Comparison of ENCODE assay signal across 26 cellular contexts in the genomic region with DNA sequence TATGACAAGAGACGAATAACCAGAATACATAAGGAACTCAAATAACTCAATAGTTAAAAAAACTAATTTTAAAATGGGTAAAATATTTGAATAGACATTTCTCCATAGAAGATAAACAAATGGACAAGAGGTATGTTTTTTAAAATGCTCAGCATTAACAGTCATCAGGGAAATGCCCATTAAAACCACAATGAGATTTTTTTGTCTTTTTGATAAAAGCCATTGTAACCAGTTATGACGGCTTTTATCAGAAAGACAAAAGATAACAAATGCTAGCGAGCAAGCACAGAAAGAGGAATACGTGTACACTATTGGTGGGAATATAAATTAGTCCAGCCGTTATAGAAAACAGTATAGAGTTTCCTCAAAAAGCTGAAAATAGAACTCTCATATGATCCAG.
DNase-seq lines count a peak whose midpoint lies in the region; ATAC-seq, FAIRE-seq and TF ChIP-seq lines count a peak whose summit lies in the region.
"Had no signal": no experiment of that assay in that cellular context is flagged by ENCODE, and none has a peak within 500 bp of the region (broad histone marks: within the 10 kb centered on the region; RNA-seq: fewer than 3 reads in every experiment).

No MANE protein-coding gene starts in this region.

- H2BK120ac ChIP-seq in mesenchymal stem cell (ENCODE audit: low read depth, low read length), result no peak overlapping the region

- H3K4me1 Mint-ChIP-seq in astrocyte (ENCODE audit: low read depth, unreplicated experiment), result peaks cover 7% of the 10 kb centered on the region
- H3K4me1 Mint-ChIP-seq: CD14-positive monocyte; CD4-positive, alpha-beta memory T cell; CD4-positive, CD25-positive, alpha-beta regulatory T cell; CD8-positive, alpha-beta memory T cell had no signal

- no peak overlapping the region for H4K91ac ChIP-seq in mesenchymal stem cell (ENCODE audit: low read length)

- H3K27ac Mint-ChIP-seq in astrocyte (ENCODE audit: unreplicated experiment), result no peak overlapping the region
- H3K27ac Mint-ChIP-seq: CD14-positive monocyte; CD4-positive, alpha-beta memory T cell; CD4-positive, CD25-positive, alpha-beta regulatory T cell; CD8-positive, alpha-beta memory T cell had no signal

- H3K23ac ChIP-seq in mesenchymal stem cell (ENCODE audit: low read length in 2 of 2), result no peak overlapping the region

- H2BK5ac ChIP-seq in mesenchymal stem cell (ENCODE audit: low read depth, low read length, poor library complexity, severe bottlenecking), result no peak overlapping the region

- H3K27me3 Mint-ChIP-seq in astrocyte (ENCODE audit: low read depth, unreplicated experiment), result no peaks in the 10 kb centered on the region
- H3K27me3 Mint-ChIP-seq: CD4-positive, alpha-beta memory T cell; CD4-positive, CD25-positive, alpha-beta regulatory T cell; CD8-positive, alpha-beta memory T cell had no signal

- no peak for FAIRE-seq in astrocyte (lab: Jason Lieb, UNC)
- FAIRE-seq: A204.1, GM12891, GM19239 had no signal

- H2AK5ac ChIP-seq in mesenchymal stem cell (ENCODE audit: low read length, severe bottlenecking), result no peak overlapping the region

- H3K9me3 Mint-ChIP-seq in astrocyte (ENCODE audit: unreplicated experiment), result peaks cover 1% of the 10 kb centered on the region

- no peak overlapping the region for H2BK12ac ChIP-seq in mesenchymal stem cell (ENCODE audit: low read length in 2 of 2)

- no peak overlapping the region for H3K4me2 ChIP-seq in astrocyte (ENCODE audit: low read length)
- H3K4me2 ChIP-seq in mesenchymal stem cell (ENCODE audit: low read length, poor library complexity, severe bottlenecking), result no peak overlapping the region
- H3K4me2 ChIP-seq: BLaER1 had no signal

- DNase-seq in astrocyte (ENCODE audit: low read depth), result peak; percentile 9
- DNase-seq in mesenchymal stem cell, result peak; percentile 16
- no peak for DNase-seq in cerebellar nuclear complex (lab: John Stamatoyannopoulos, UW)
- no peak for DNase-seq in NCI-H2227 treated with DMSO at 0.1 percent for 48 hours (lab: John Stamatoyannopoulos, UW)
- DNase-seq: 8988T; ACHN; BE2C; C1 segment of cervical spinal cord; CD4-positive, alpha-beta memory T cell; CD4-positive, CD25-positive, alpha-beta regulatory T cell; CD8-positive, alpha-beta memory T cell; COR-L47; DMS 273 treated with DMSO at 0.1 percent for 48 hours; DMS153; DMS53; DMS79; DND-41; EL; GDM1 had no signal

- H2AFZ ChIP-seq in astrocyte (ENCODE audit: low read depth, low read length), result no peak overlapping the region
- H2AFZ ChIP-seq in mesenchymal stem cell (ENCODE audit: low read depth, low read length), result no peak overlapping the region

- H3K14ac ChIP-seq in mesenchymal stem cell (ENCODE audit: low read length in 2 of 2), result no peak overlapping the region

- no peak overlapping the region for H3K27ac ChIP-seq in astrocyte (ENCODE audit: low read depth, low read length)
- H3K27ac ChIP-seq in mesenchymal stem cell (ENCODE audit: low read length, poor library complexity, severe bottlenecking), result no peak overlapping the region
- H3K27ac ChIP-seq: BLaER1 had no signal

- no peak overlapping the region for H4K8ac ChIP-seq in mesenchymal stem cell (ENCODE audit: low read length)

- no peaks in the 10 kb centered on the region for H4K20me1 ChIP-seq in astrocyte (ENCODE audit: insufficient read depth, low read length)
- H4K20me1 ChIP-seq: BLaER1 had no signal

- no peak overlapping the region for H2BK15ac ChIP-seq in mesenchymal stem cell (ENCODE audit: low read depth, poor library complexity, severe bottlenecking)

- no peak overlapping the region for H3K4me3 Mint-ChIP-seq in astrocyte (ENCODE audit: unreplicated experiment)
- H3K4me3 Mint-ChIP-seq: CD14-positive monocyte; CD4-positive, alpha-beta memory T cell; CD4-positive, CD25-positive, alpha-beta regulatory T cell; CD8-positive, alpha-beta memory T cell had no signal

- no peaks in the 10 kb centered on the region for H3K79me1 ChIP-seq in mesenchymal stem cell (replicated peaks; ENCODE audit: low read length, poor library complexity, severe bottlenecking)

- H3K36me3 ChIP-seq in astrocyte (ENCODE audit: insufficient read depth, low read length) (no peaks in the 10 kb centered on the region), mesenchymal stem cell (ENCODE audit: control insufficient read depth in 1 of 2, insufficient read depth in 2 of 2, low read depth in 1 of 2, low read length in 2 of 2) (no peaks in the 10 kb centered on the region)
- H3K36me3 ChIP-seq: BE2C, BLaER1 had no signal

- TF ChIP-seq CTCF in astrocyte (IDR thresholded peaks at IDR 0.05; ENCODE audit: insufficient read depth, low read depth, low read length), result no peak

- ATAC-seq in SK-N-SH treated with all-trans-retinoic acid at 6 μM for 48 hours (no peak), HG03571 (IDR thresholded peaks at IDR 0.05; ENCODE audit: unreplicated experiment) (no peak)

- H3K18ac ChIP-seq in mesenchymal stem cell (ENCODE audit: low read depth in 1 of 2, low read length in 2 of 2), result no peak overlapping the region

- H3K4me3 ChIP-seq in astrocyte (ENCODE audit: insufficient read depth, low read depth, low read length) (no peak overlapping the region), mesenchymal stem cell (ENCODE audit: insufficient read depth in 1 of 2, low read depth in 1 of 2, low read length in 2 of 2) (no peak overlapping the region)
- H3K4me3 ChIP-seq: BLaER1 had no signal

- WGBS in mesenchymal stem cell, result 100% methylated on average over 1 of the region's 5 CpGs

- H3K4ac ChIP-seq in mesenchymal stem cell (ENCODE audit: low read depth in 1 of 2, low read length in 2 of 2), result no peak overlapping the region

- H3K9me3 ChIP-seq in astrocyte (ENCODE audit: insufficient read depth, low read depth, low read length), result no peaks in the 10 kb centered on the region
- H3K9me3 ChIP-seq in mesenchymal stem cell (ENCODE audit: control insufficient read depth, low read length), result no peaks in the 10 kb centered on the region
- H3K9me3 ChIP-seq: BE2C, BLaER1 had no signal

- H3K79me2 ChIP-seq in astrocyte (ENCODE audit: insufficient read depth, low read length), result no peaks in the 10 kb centered on the region

- H3K27me3 ChIP-seq in astrocyte (ENCODE audit: insufficient read depth, low read length), result no peaks in the 10 kb centered on the region
- no peaks in the 10 kb centered on the region for H3K27me3 ChIP-seq in mesenchymal stem cell (ENCODE audit: control insufficient read depth in 1 of 2, insufficient read depth in 1 of 2, low read length in 2 of 2)
- H3K27me3 ChIP-seq: BE2C, BLaER1 had no signal

- no peaks in the 10 kb centered on the region for H3K36me3 Mint-ChIP-seq in astrocyte (ENCODE audit: low read depth, unreplicated experiment)
- H3K36me3 Mint-ChIP-seq: CD14-positive monocyte; CD4-positive, alpha-beta memory T cell; CD4-positive, CD25-positive, alpha-beta regulatory T cell; CD8-positive, alpha-beta memory T cell had no signal

- no peaks in the 10 kb centered on the region for H3K4me1 ChIP-seq in astrocyte (ENCODE audit: insufficient read depth, low read length)
- no peaks in the 10 kb centered on the region for H3K4me1 ChIP-seq in mesenchymal stem cell (ENCODE audit: control insufficient read depth, insufficient read depth, low read depth, low read length)
- H3K4me1 ChIP-seq: BLaER1 had no signal

- no peak overlapping the region for H3K9ac ChIP-seq in astrocyte (ENCODE audit: low read length)
- no peak overlapping the region for H3K9ac ChIP-seq in mesenchymal stem cell (ENCODE audit: low read length)
- H3K9ac ChIP-seq: BLaER1 had no signal

TF ChIP-seq in SK-N-SH treated with all-trans-retinoic acid at 6 μM for 48 hours, 23 proteins besides CTCF, POLR2A, EP300 and RAD21:
- TF ChIP-seq CSRNP3 (CRISPR knock-in tag; IDR thresholded peaks at IDR 0.05) (no peak), TOX (CRISPR knock-in tag; IDR thresholded peaks at IDR 0.05; ENCODE audit: borderline replicate concordance) (peak; percentile 19; the same call in 1 of the 2 replicates), SNAI2 (CRISPR knock-in tag; IDR thresholded peaks at IDR 0.05) (no peak), POU6F1 (CRISPR knock-in tag; IDR thresholded peaks at IDR 0.05; ENCODE audit: borderline replicate concordance, low read depth) (no peak)

Comparison
In these comparisons a context has a peak if more than half of its experiments do, and no peak if none do; other contexts are left out.
1. DNase-seq: peak in astrocyte (single experiment) and mesenchymal stem cell (single experiment); none in cerebellar nuclear complex (0 of 2) and NCI-H2227 treated with DMSO at 0.1 percent for 48 hours (single experiment).